ENCODE assay signal across 1 cellular context in the genomic region with DNA sequence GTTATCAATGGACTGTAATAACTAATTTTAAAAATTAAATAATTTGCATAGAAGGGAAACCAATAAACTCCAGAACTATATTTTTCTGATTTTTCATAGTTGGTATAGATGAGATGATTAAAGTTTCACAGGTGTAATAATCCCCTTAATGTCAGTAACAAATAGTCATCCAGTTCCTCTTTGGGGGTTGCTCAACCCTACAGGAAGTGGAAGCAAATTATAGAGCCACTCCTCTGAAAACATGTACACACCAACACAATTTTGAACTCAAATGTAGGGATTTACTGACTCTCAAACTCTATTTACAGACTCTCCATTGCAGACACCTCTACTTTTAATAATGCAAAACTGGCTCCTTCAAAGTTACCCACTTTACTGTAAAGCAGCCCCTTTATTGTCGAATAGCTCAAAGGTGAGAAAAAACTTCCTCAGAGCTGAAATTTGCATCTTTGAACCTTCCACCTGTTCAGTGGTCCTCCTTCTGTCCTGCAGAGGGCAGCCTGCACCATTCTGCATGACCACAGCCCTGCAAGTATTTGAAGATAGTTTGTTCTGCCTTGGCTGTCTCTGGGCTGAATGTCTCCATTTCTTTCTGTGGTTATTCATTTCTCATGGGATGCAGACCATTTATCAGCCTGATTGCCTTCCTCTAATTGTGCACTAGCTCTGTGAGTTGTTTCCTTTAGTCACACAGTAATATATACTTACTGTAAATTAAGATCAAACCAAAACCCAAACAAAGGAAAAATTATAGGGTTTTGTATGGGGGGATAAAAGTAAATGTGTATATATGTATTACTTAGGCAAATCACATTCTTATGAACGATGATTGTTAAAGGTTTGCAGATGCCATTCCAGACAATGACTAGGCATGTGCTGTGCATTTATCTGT.
TF ChIP-seq lines count a peak whose summit lies in the region.

No MANE protein-coding gene starts in this region.

TF ChIP-seq in HCT116, 20 proteins besides CTCF, POLR2A, EP300 and RAD21 (continued from another document):
- TF ChIP-seq MAX (IDR thresholded peaks at IDR 0.05) (no peak), EZH2 (IDR thresholded peaks at IDR 0.05) (no peak), POLR2AphosphoS5 (IDR thresholded peaks at IDR 0.05; ENCODE audit: low read depth, low read length) (no peak), CBX3 (IDR thresholded peaks at IDR 0.05; ENCODE audit: low read depth) (no peak), SRF (IDR thresholded peaks at IDR 0.05; ENCODE audit: low read depth) (no peak), JUND (IDR thresholded peaks at IDR 0.05) (no peak), ZNF274 (IDR thresholded peaks at IDR 0.05; ENCODE audit: low read depth, low read length) (no peak), CEBPB (IDR thresholded peaks at IDR 0.05; ENCODE audit: low read depth) (no peak), EZH2phosphoT487 (IDR thresholded peaks at IDR 0.05; ENCODE audit: borderline replicate concordance) (no peak), ZFX (IDR thresholded peaks at IDR 0.05) (no peak), SIN3A (IDR thresholded peaks at IDR 0.05; ENCODE audit: low read depth) (no peak), YY1 (IDR thresholded peaks at IDR 0.05; ENCODE audit: extremely low read depth, insufficient replicate concordance, low read depth, low read length) (no peak), FOSL1 (IDR thresholded peaks at IDR 0.05; ENCODE audit: low read depth) (no peak), TCF7L2 (IDR thresholded peaks at IDR 0.05; ENCODE audit: borderline replicate concordance, extremely low read depth, insufficient read depth, insufficient read length) (no peak), EGR1 (IDR thresholded peaks at IDR 0.05; ENCODE audit: low read depth) (no peak)
- TF ChIP-seq, protein P1, sequence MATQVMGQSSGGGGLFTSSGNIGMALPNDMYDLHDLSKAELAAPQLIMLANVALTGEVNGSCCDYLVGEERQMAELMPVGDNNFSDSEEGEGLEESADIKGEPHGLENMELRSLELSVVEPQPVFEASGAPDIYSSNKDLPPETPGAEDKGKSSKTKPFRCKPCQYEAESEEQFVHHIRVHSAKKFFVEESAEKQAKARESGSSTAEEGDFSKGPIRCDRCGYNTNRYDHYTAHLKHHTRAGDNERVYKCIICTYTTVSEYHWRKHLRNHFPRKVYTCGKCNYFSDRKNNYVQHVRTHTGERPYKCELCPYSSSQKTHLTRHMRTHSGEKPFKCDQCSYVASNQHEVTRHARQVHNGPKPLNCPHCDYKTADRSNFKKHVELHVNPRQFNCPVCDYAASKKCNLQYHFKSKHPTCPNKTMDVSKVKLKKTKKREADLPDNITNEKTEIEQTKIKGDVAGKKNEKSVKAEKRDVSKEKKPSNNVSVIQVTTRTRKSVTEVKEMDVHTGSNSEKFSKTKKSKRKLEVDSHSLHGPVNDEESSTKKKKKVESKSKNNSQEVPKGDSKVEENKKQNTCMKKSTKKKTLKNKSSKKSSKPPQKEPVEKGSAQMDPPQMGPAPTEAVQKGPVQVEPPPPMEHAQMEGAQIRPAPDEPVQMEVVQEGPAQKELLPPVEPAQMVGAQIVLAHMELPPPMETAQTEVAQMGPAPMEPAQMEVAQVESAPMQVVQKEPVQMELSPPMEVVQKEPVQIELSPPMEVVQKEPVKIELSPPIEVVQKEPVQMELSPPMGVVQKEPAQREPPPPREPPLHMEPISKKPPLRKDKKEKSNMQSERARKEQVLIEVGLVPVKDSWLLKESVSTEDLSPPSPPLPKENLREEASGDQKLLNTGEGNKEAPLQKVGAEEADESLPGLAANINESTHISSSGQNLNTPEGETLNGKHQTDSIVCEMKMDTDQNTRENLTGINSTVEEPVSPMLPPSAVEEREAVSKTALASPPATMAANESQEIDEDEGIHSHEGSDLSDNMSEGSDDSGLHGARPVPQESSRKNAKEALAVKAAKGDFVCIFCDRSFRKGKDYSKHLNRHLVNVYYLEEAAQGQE (IDR thresholded peaks at IDR 0.05; ENCODE audit: low read depth): no peak
- TF ChIP-seq, protein P2, sequence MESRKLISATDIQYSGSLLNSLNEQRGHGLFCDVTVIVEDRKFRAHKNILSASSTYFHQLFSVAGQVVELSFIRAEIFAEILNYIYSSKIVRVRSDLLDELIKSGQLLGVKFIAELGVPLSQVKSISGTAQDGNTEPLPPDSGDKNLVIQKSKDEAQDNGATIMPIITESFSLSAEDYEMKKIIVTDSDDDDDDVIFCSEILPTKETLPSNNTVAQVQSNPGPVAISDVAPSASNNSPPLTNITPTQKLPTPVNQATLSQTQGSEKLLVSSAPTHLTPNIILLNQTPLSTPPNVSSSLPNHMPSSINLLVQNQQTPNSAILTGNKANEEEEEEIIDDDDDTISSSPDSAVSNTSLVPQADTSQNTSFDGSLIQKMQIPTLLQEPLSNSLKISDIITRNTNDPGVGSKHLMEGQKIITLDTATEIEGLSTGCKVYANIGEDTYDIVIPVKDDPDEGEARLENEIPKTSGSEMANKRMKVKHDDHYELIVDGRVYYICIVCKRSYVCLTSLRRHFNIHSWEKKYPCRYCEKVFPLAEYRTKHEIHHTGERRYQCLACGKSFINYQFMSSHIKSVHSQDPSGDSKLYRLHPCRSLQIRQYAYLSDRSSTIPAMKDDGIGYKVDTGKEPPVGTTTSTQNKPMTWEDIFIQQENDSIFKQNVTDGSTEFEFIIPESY (IDR thresholded peaks at IDR 0.05; ENCODE audit: extremely low read depth, insufficient replicate concordance, low read length): no peak
- TF ChIP-seq, protein P3, sequence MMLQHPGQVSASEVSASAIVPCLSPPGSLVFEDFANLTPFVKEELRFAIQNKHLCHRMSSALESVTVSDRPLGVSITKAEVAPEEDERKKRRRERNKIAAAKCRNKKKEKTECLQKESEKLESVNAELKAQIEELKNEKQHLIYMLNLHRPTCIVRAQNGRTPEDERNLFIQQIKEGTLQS (IDR thresholded peaks at IDR 0.05): no peak
TF ChIP-seq in HCT116: peak in this region for 0.
